12 cellular contexts compared by ENCODE assay signal in genomic region chr5:149489605-149490037, GRCh38.
DNase-seq lines count a peak whose midpoint lies in the region; ATAC-seq and TF ChIP-seq lines count a peak whose summit lies in the region.
"Had no signal": no experiment of that assay in that cellular context is flagged by ENCODE, and none has a peak within 500 bp of the region (broad histone marks: within the 10 kb centered on the region; RNA-seq: fewer than 3 reads in every experiment).

No MANE protein-coding gene starts in this region.

- peak overlapping the region; percentile 14 for H3K27ac ChIP-seq in brain microvascular endothelial cell
- peak overlapping the region; percentile 29 for H3K27ac ChIP-seq in vagina

- H3K27me3 ChIP-seq in brain microvascular endothelial cell (replicated peaks), result no peaks in the 10 kb centered on the region
- H3K27me3 ChIP-seq in vagina, result no peaks in the 10 kb centered on the region

- H3K4me3 ChIP-seq in brain microvascular endothelial cell (ENCODE audit: low read depth, low read length) (no peak overlapping the region), vagina (no peak overlapping the region)

- no peak for TF ChIP-seq POLR2A in vagina (IDR thresholded peaks at IDR 0.05)

- H3K9me3 ChIP-seq in vagina, result no peaks in the 10 kb centered on the region

- in situ Hi-C loops in brain microvascular endothelial cell (cut with HindIII; ENCODE audit: low pct_ligation_motif_present, low sequenced_read_pairs) (no loop called here), G401 (cut with HindIII; ENCODE audit: low sequenced_read_pairs) (no loop called here)

- peak; percentile 13 for ATAC-seq in left lobe of liver
- ATAC-seq in HG02763 (IDR thresholded peaks at IDR 0.05; ENCODE audit: unreplicated experiment), result no peak
- ATAC-seq: sciatic nerve had no signal

- H3K36me3 ChIP-seq in brain microvascular endothelial cell (replicated peaks) (peaks cover 10% of the 10 kb centered on the region), vagina (peaks cover 0 to 13% of the 10 kb centered on the region in 2 donors)

- peaks cover 54% of the 10 kb centered on the region for H3K4me1 ChIP-seq in vagina

- TF ChIP-seq CTCF in brain microvascular endothelial cell (IDR thresholded peaks at IDR 0.05; ENCODE audit: low read depth, low read length, missing control alignments), result no peak
- no peak for TF ChIP-seq CTCF in vagina (IDR thresholded peaks at IDR 0.05)

- intact Hi-C loops in vagina (cut with DNase I), result loop anchor here (5.0 kb wide), 1 partner anchor 37 kb away; no protein-coding TSS in a partner anchor

- DNase-seq in activated CD8-positive, alpha-beta memory T cell treated with anti-CD3 and anti-CD28 coated beads, Interleukin-2, amount 50 U/mL, for 48 hours, result peak; percentile 42
- DNase-seq in activated CD8-positive, alpha-beta memory T cell treated with anti-CD3 and anti-CD28 coated beads for 24 hours, result no peak
- no peak for DNase-seq in brain microvascular endothelial cell
- no peak for DNase-seq in left lobe of liver (ENCODE audit: low spot score)
- DNase-seq in vagina (ENCODE audit: extremely low spot score in 2 of 2), result no peak
- DNase-seq in activated T-cell treated with anti-CD3 and anti-CD28 coated beads, Interleukin-2, amount 50 U/mL, for 48 hours, result no peak
- DNase-seq in G401 (ENCODE audit: low spot score), result no peak
- DNase-seq: effector CD8-positive, alpha-beta T cell; NCI-H526; T1000 had no signal
